In the genomic region with DNA sequence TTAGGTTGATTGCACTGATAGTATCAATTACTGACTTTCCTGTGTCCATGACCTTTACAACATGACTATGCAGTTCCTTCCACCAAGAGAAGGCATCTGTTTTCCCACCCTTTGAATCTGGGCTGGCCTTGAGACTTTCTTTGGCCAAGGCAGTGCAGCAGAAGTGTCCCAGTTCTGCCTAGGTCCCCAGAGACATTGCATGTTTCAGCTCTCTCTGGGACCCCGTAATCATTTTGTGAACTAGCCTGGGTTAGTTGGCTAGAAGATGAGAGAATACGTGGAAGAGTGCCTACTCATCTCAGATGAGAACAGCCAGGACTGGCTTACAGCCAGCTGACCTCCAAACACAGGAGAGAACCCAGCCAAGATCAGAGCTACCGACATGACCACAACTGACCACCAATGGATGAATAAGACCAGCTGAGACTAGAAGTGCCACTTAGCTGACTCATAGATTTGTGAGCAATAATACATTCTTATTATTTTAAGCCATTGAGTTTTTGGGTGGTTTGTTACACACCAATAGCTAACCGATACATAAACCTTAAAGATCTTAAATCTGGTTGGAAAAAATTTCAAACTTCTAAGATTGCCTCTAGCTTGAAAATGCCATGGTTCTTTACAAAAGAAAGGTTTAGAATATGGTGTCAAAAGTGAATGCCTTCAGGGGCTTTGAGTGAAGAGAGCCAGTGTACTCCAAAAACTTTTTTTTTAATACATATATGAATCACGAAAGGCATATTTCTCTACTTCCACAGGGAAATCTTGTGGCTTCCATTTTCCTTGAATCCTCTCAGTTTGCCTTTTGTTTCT, we compare ENCODE assay signal across 11 cellular contexts.
A peak's percentile ranks its signal among the peaks of the same experiment; 100 is the strongest.
DNase-seq lines count a peak whose midpoint lies in the region; ATAC-seq, FAIRE-seq and TF ChIP-seq lines count a peak whose summit lies in the region.
"Had no signal": no experiment of that assay in that cellular context is flagged by ENCODE, and none has a peak within 500 bp of the region (broad histone marks: within the 10 kb centered on the region; RNA-seq: fewer than 3 reads in every experiment).

No MANE protein-coding gene starts in this region.

- no peak overlapping the region for H3K4me3 ChIP-seq in HepG2 (replicated peaks in 1 of 3; ENCODE audit: insufficient read depth in 1 of 3, low read depth in 2 of 3, low read length in 3 of 3)
- H3K4me3 ChIP-seq in transverse colon = no peak overlapping the region

- peaks cover 47% of the 10 kb centered on the region for H3K4me1 Mint-ChIP-seq in endothelial cell (ENCODE audit: unreplicated experiment)

- H3K9me3 ChIP-seq in HepG2 (ENCODE audit: low read length) (no peaks in the 10 kb centered on the region), transverse colon (peaks cover 0 to 4% of the 10 kb centered on the region in 2 donors)

- CTCF ChIA-PET in HepG2 (lab: Yijun Ruan, JAX; ENCODE audit: low intra/inter-chr PET ratio, low total read pairs) = no interaction called here

- no peak for TF ChIP-seq CTCF in endothelial cell (IDR thresholded peaks at IDR 0.05; ENCODE audit: unreplicated experiment)
- no peak for TF ChIP-seq CTCF in HepG2 (CRISPR knock-in tag; IDR thresholded peaks at IDR 0.05)
- TF ChIP-seq CTCF in transverse colon (IDR thresholded peaks at IDR 0.05) = no peak
- TF ChIP-seq CTCF in GM10266 (IDR thresholded peaks at IDR 0.05; ENCODE audit: control insufficient read depth, insufficient read depth, low read depth, missing control alignments) = no peak

- H3K4me1 ChIP-seq in HepG2 (ENCODE audit: insufficient read depth, low read length) (peaks cover 96% of the 10 kb centered on the region), transverse colon (peaks cover 16 to 46% (median 27%) of the 10 kb centered on the region in 4 donors)

- no peak overlapping the region for H2AFZ ChIP-seq in HepG2 (ENCODE audit: low read length)

- peak; percentile 42 for DNase-seq in OCI-M1 (lab: John Stamatoyannopoulos, UW)
- DNase-seq in endothelial cell (ENCODE audit: low spot score) = no peak
- DNase-seq in HepG2 (ENCODE audit: low spot score) = peak; percentile 91
- DNase-seq in transverse colon = no peak
- no peak for DNase-seq in GM10266 (ENCODE audit: extremely low spot score)
- DNase-seq in GDM1 (lab: John Stamatoyannopoulos, UW) = no peak
- no peak for DNase-seq in NCI-H2196 treated with DMSO at 0.1 percent for 48 hours (lab: John Stamatoyannopoulos, UW; ENCODE audit: unreplicated experiment)
- DNase-seq: activated CD4-positive, alpha-beta T cell treated with anti-CD3 and anti-CD28 coated beads, Interleukin-2, amount 50 U/mL, for 48 hours; activated naive CD4-positive, alpha-beta T cell treated with anti-CD3 and anti-CD28 coated beads, Interleukin-2, amount 50 U/mL, for 16 hours; effector memory CD4-positive, alpha-beta T cell had no signal

- H3K27ac Mint-ChIP-seq in endothelial cell (ENCODE audit: unreplicated experiment) = no peak overlapping the region

- peak in 1 of 2 experiments; percentile 36; a peak in 1 of 4 replicates for TF ChIP-seq EP300 in HepG2 (IDR thresholded peaks at IDR 0.05; ENCODE audit: low read depth in 2 of 2, low read length in 2 of 2)
- TF ChIP-seq EP300 in HepG2 (CRISPR knock-in tag; IDR thresholded peaks at IDR 0.05; ENCODE audit: borderline replicate concordance) = no peak
- TF ChIP-seq EP300 in transverse colon (IDR thresholded peaks at IDR 0.05; ENCODE audit: low read depth) = no peak

- peaks cover 3% of the 10 kb centered on the region for H3K9me3 Mint-ChIP-seq in endothelial cell (ENCODE audit: unreplicated experiment)

- H3K36me3 Mint-ChIP-seq in endothelial cell (ENCODE audit: low read depth, unreplicated experiment) = peaks cover 5% of the 10 kb centered on the region

- intact Hi-C loops in HepG2 (cut with micrococcal nuclease; ENCODE audit: unreplicated experiment) = no loop called here
- intact Hi-C loops in transverse colon (cut with DNase I; ENCODE audit: low total_unique reads) = loop anchor here (10.0 kb wide), 1 partner anchor 85 kb away; no protein-coding TSS in a partner anchor

- in situ Hi-C loops in HepG2 (cut with HindIII; ENCODE audit: extremely low pct_ligation_motif_present, low pct_unique_long_range_greater_than_20kb) = loop anchor here (5.0 kb wide), 1 partner anchor 83 kb away; no protein-coding TSS in a partner anchor
- in situ Hi-C loops in transverse colon (cut with MboI; ENCODE audit: low pct_ligation_motif_present in 1 of 4, low pct_unique_long_range_greater_than_20kb in 1 of 4, low sequenced_read_pairs in 3 of 4) = no loop called here

- peak overlapping the region; percentile 49 for H3K4me3 Mint-ChIP-seq in endothelial cell (ENCODE audit: unreplicated experiment)

- WGBS in HepG2 (ENCODE audit: low lambda C conversion rate) = 58% methylated on average over 5 of the region's 5 CpGs
- 85 to 91% methylated on average over 1 to 5 of the region's 5 CpGs for whole genome bisulfite sequencing in transverse colon (ENCODE audit: low coverage in 1 of 2), 2 donors

- no peaks in the 10 kb centered on the region for H3K36me3 ChIP-seq in HepG2 (replicated peaks in 1 of 2; ENCODE audit: control insufficient read depth in 1 of 2, insufficient read depth in 2 of 2, low read length in 2 of 2)
- H3K36me3 ChIP-seq in transverse colon = no peaks in the 10 kb centered on the region

- H4K20me1 ChIP-seq in HepG2 (ENCODE audit: insufficient read depth, low read length) = no peaks in the 10 kb centered on the region

- H3K79me2 ChIP-seq in HepG2 (ENCODE audit: insufficient read depth, low read length) = no peaks in the 10 kb centered on the region

- TF ChIP-seq POLR2A in HepG2 (IDR thresholded peaks at IDR 0.05; ENCODE audit: insufficient read depth in 1 of 2, low read depth in 2 of 2, low read length in 2 of 2) (no peak), transverse colon (IDR thresholded peaks at IDR 0.05) (no peak)

- peaks cover 7% of the 10 kb centered on the region for H3K27me3 Mint-ChIP-seq in endothelial cell (ENCODE audit: unreplicated experiment)

- BruUV-seq in HepG2 (replicated peaks; lab: Mats Ljungman, UMichigan) = TSS peak; percentile 41

- ATAC-seq in HepG2 (peak; percentile 12; the same call in 2 of the 3 replicates), HG02970 (IDR thresholded peaks at IDR 0.05; ENCODE audit: low FRiP score, unreplicated experiment) (no peak)

- H3K27ac ChIP-seq in HepG2 (ENCODE audit: extremely low read length, insufficient read depth, low read length) = peak overlapping the region; percentile 67
- peak overlapping the region; percentile 71 to 87 (median 82) for H3K27ac ChIP-seq in transverse colon

- H3K9ac ChIP-seq in HepG2 (ENCODE audit: insufficient read depth, low read depth, low read length) = no peak overlapping the region

- H3K27me3 ChIP-seq in HepG2 (ENCODE audit: control insufficient read depth in 1 of 2, insufficient read depth in 2 of 2, low read length in 2 of 2) = no peaks in the 10 kb centered on the region
- H3K27me3 ChIP-seq in transverse colon = no peaks in the 10 kb centered on the region

- no peak for FAIRE-seq in HepG2 (lab: Jason Lieb, UNC)

- H3K4me2 ChIP-seq in HepG2 (ENCODE audit: low read depth, low read length) = peak overlapping the region; percentile 22; the same call in 1 of the 2 replicates

- TF ChIP-seq RAD21 in HepG2 (CRISPR knock-in tag; IDR thresholded peaks at IDR 0.05) = no peak

- POLR2A ChIA-PET in HepG2 (lab: Yijun Ruan, JAX) = interaction anchor here (0.9 to 11.5 kb wide), 5 partner anchors 9 to 88 kb away, joined by 3 to 145 read pairs (median 7); no protein-coding TSS in a partner anchor

TF ChIP-seq in HepG2, 621 proteins besides CTCF, POLR2A, EP300 and RAD21 (continues in another document):
- no peak for TF ChIP-seq DR1 (CRISPR knock-in tag; IDR thresholded peaks at IDR 0.05)
- peak; percentile 56; the same call in 1 of the 2 replicates for TF ChIP-seq NCOR1 (IDR thresholded peaks at IDR 0.05; ENCODE audit: borderline replicate concordance, low read length)
- no peak for TF ChIP-seq HDAC1 (CRISPR knock-in tag; IDR thresholded peaks at IDR 0.05)
- peak; percentile 37; the same call in 1 of the 2 replicates for TF ChIP-seq NCOA2 (CRISPR knock-in tag; IDR thresholded peaks at IDR 0.05)
- TF ChIP-seq ZNF724P (CRISPR knock-in tag; IDR thresholded peaks at IDR 0.05; ENCODE audit: borderline replicate concordance) = no peak
- no peak for TF ChIP-seq SIN3A (IDR thresholded peaks at IDR 0.05; ENCODE audit: borderline replicate concordance, low read depth, low read length)
- TF ChIP-seq, protein P1, sequence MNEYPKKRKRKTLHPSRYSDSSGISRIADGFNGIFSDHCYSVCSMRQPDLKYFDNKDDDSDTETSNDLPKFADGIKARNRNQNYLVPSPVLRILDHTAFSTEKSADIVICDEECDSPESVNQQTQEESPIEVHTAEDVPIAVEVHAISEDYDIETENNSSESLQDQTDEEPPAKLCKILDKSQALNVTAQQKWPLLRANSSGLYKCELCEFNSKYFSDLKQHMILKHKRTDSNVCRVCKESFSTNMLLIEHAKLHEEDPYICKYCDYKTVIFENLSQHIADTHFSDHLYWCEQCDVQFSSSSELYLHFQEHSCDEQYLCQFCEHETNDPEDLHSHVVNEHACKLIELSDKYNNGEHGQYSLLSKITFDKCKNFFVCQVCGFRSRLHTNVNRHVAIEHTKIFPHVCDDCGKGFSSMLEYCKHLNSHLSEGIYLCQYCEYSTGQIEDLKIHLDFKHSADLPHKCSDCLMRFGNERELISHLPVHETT (CRISPR knock-in tag; conservative IDR thresholded peaks at IDR 0.05) = no peak
- no peak for TF ChIP-seq MEIS1 (CRISPR knock-in tag; IDR thresholded peaks at IDR 0.05; ENCODE audit: borderline replicate concordance)

Comparison
In these comparisons a context has a peak if more than half of its experiments do, and no peak if none do; other contexts are left out.
1. DNase-seq: peak in OCI-M1 (single experiment) and HepG2 (single experiment); none in endothelial cell (single experiment), transverse colon (single experiment), GM10266 (single experiment), GDM1 (single experiment) and NCI-H2196 treated with DMSO at 0.1 percent for 48 hours (single experiment).